In genomic region chr11:63818609-63819008, GRCh38 we compare ENCODE assay signal across 26 cellular contexts. TPM values are rescaled to one million over a fixed set of nuclear protein-coding genes. Genes with fewer than 3 reads are reported as not detected.
A peak's percentile ranks its signal among the peaks of the same experiment; 100 is the strongest.
DNase-seq lines count a peak whose midpoint lies in the region; ATAC-seq, FAIRE-seq and TF ChIP-seq lines count a peak whose summit lies in the region.
"Had no signal": no experiment of that assay in that cellular context is flagged by ENCODE, and none has a peak within 500 bp of the region (broad histone marks: within the 10 kb centered on the region; RNA-seq: fewer than 3 reads in every experiment).

No MANE protein-coding gene starts in this region.

- 97% methylated on average over 19 of the region's 19 CpGs for WGBS in HepG2 (ENCODE audit: low lambda C conversion rate)
- WGBS in right lobe of liver (ENCODE audit: insufficient coverage, low coverage, low lambda C conversion rate, missing lambda C conversion rate): 80% methylated on average over 2 of the region's 19 CpGs

- H2AFZ ChIP-seq in HepG2 (ENCODE audit: low read length): no peak overlapping the region

- no peak overlapping the region for H3K4me3 ChIP-seq in HepG2 (replicated peaks in 1 of 3; ENCODE audit: insufficient read depth in 1 of 3, low read depth in 2 of 3, low read length in 3 of 3)
- H3K4me3 ChIP-seq in right lobe of liver: no peak overlapping the region
- no peak overlapping the region for H3K4me3 ChIP-seq in H7 (ENCODE audit: insufficient read depth, low read depth, low read length)
- H3K4me3 ChIP-seq: GM12878 had no signal

- no peaks in the 10 kb centered on the region for H3K27me3 ChIP-seq in HepG2 (ENCODE audit: control insufficient read depth in 1 of 2, insufficient read depth in 2 of 2, low read length in 2 of 2)
- H3K27me3 ChIP-seq in right lobe of liver: no peaks in the 10 kb centered on the region
- H3K27me3 ChIP-seq in H7 (ENCODE audit: control insufficient read depth, insufficient read depth, low read length): no peaks in the 10 kb centered on the region

- no peak overlapping the region for H3K4me3 Mint-ChIP-seq in effector memory CD8-positive, alpha-beta T cell
- H3K4me3 Mint-ChIP-seq: B cell; CD14-positive monocyte; CD4-positive, alpha-beta memory T cell; CD4-positive, CD25-positive, alpha-beta regulatory T cell; CD8-positive, alpha-beta memory T cell had no signal

- no peak overlapping the region for H3K9ac ChIP-seq in HepG2 (ENCODE audit: insufficient read depth, low read depth, low read length)

- H3K9me3 Mint-ChIP-seq in effector memory CD8-positive, alpha-beta T cell: no peaks in the 10 kb centered on the region
- H3K9me3 Mint-ChIP-seq: CD4-positive, alpha-beta memory T cell; CD8-positive, alpha-beta memory T cell had no signal

- H3K79me2 ChIP-seq in HepG2 (ENCODE audit: insufficient read depth, low read length): peaks cover 31% of the 10 kb centered on the region

- no TSS peak for BruUV-seq in HepG2 (replicated peaks; lab: Mats Ljungman, UMichigan)

- TF ChIP-seq CTCF in HepG2 (CRISPR knock-in tag; IDR thresholded peaks at IDR 0.05) (no peak), right lobe of liver (IDR thresholded peaks at IDR 0.05) (no peak)

- TF ChIP-seq EP300 in HepG2 (IDR thresholded peaks at IDR 0.05; ENCODE audit: low read depth in 2 of 2, low read length in 2 of 2) (no peak), HepG2 (CRISPR knock-in tag; IDR thresholded peaks at IDR 0.05; ENCODE audit: borderline replicate concordance) (no peak)

- no peak overlapping the region for H3K27ac ChIP-seq in HepG2 (ENCODE audit: extremely low read length, insufficient read depth, low read length)
- H3K27ac ChIP-seq in right lobe of liver: no peak overlapping the region
- H3K27ac ChIP-seq: 22Rv1 had no signal

- H3K27ac Mint-ChIP-seq in effector memory CD8-positive, alpha-beta T cell: no peak overlapping the region
- H3K27ac Mint-ChIP-seq: B cell; CD4-positive, alpha-beta memory T cell; CD4-positive, CD25-positive, alpha-beta regulatory T cell had no signal

- in situ Hi-C loops in HepG2 (cut with HindIII; ENCODE audit: extremely low pct_ligation_motif_present, low pct_unique_long_range_greater_than_20kb): no loop called here

- CTCF ChIA-PET in HepG2 (lab: Yijun Ruan, JAX; ENCODE audit: low intra/inter-chr PET ratio, low total read pairs): no interaction called here

- H3K36me3 ChIP-seq in HepG2 (replicated peaks in 1 of 2; ENCODE audit: control insufficient read depth in 1 of 2, insufficient read depth in 2 of 2, low read length in 2 of 2) (peaks cover 34 to 65% of the 10 kb centered on the region in 2 experiments; a peak in 4 of 5 replicates), right lobe of liver (peaks cover 0 to 15% (median 3%) of the 10 kb centered on the region in 4 donors), H7 (replicated peaks; ENCODE audit: control insufficient read depth, insufficient read depth, low read length) (peaks cover 57% of the 10 kb centered on the region)

- H3K36me3 Mint-ChIP-seq in effector memory CD8-positive, alpha-beta T cell (ENCODE audit: insufficient read depth): peaks cover 50% of the 10 kb centered on the region

- H3K4me1 Mint-ChIP-seq in effector memory CD8-positive, alpha-beta T cell (ENCODE audit: low read depth in 2 of 2): peaks cover 9 to 14% of the 10 kb centered on the region in 2 donors

- FAIRE-seq in HepG2 (lab: Jason Lieb, UNC): no peak
- FAIRE-seq: A204.1, GM12878, GM12892, GM18507 had no signal

- peaks cover 12% of the 10 kb centered on the region for H4K20me1 ChIP-seq in HepG2 (ENCODE audit: insufficient read depth, low read length)

- DNase-seq in HepG2 (ENCODE audit: low spot score) (no peak), right lobe of liver (no peak), H7 (peak; percentile 38)
- DNase-seq in effector memory CD8-positive, alpha-beta T cell: no peak
- DNase-seq: ACHN; AML-193; C1 segment of cervical spinal cord; CD4-positive, alpha-beta memory T cell; CD4-positive, CD25-positive, alpha-beta regulatory T cell; CD8-positive, alpha-beta memory T cell; COR-L47; DMS 273 treated with DMSO at 0.1 percent for 48 hours; DMS153; DMS53; DMS79; DND-41; EL; GDM1 had no signal

- ATAC-seq in HepG2 (no peak), right lobe of liver (no peak), HG03039 (IDR thresholded peaks at IDR 0.05; ENCODE audit: unreplicated experiment) (no peak)
- no peak for ATAC-seq in effector memory CD8-positive, alpha-beta T cell (replicated peaks)
- ATAC-seq: GM12878 had no signal

- no peak overlapping the region for H3K4me2 ChIP-seq in HepG2 (ENCODE audit: low read depth, low read length)

- POLR2A ChIA-PET in HepG2 (lab: Yijun Ruan, JAX): no interaction called here

- H3K4me1 ChIP-seq in HepG2 (ENCODE audit: insufficient read depth, low read length): peaks cover 27% of the 10 kb centered on the region
- H3K4me1 ChIP-seq in right lobe of liver: peaks cover 0 to 5% (median 0%) of the 10 kb centered on the region in 4 donors

- H3K27me3 Mint-ChIP-seq in effector memory CD8-positive, alpha-beta T cell: no peaks in the 10 kb centered on the region
- H3K27me3 Mint-ChIP-seq: B cell; CD4-positive, alpha-beta memory T cell; CD4-positive, CD25-positive, alpha-beta regulatory T cell; CD8-positive, alpha-beta memory T cell had no signal

- no peak for TF ChIP-seq POLR2A in HepG2 (IDR thresholded peaks at IDR 0.05; ENCODE audit: insufficient read depth in 1 of 2, low read depth in 2 of 2, low read length in 2 of 2)
- TF ChIP-seq POLR2A in right lobe of liver (IDR thresholded peaks at IDR 0.05): no peak

- H3K9me3 ChIP-seq in HepG2 (ENCODE audit: low read length) (no peaks in the 10 kb centered on the region), right lobe of liver (no peaks in the 10 kb centered on the region)

- TF ChIP-seq RAD21 in HepG2 (CRISPR knock-in tag; IDR thresholded peaks at IDR 0.05): no peak

- intact Hi-C loops in HepG2 (cut with micrococcal nuclease; ENCODE audit: unreplicated experiment) (no loop called here), right lobe of liver (cut with DNase I) (no loop called here)

RNA-seq across cellular contexts. Expression of gene SPINDOC, which starts 5.4 kb away (rescaled TPM):
- total RNA-seq in HepG2 (2016; rRNA removed; fragmentation: Illumina TruSeq; extraction: Trizol) (23.6 and 29.9 TPM in 2 replicates), right lobe of liver (1 to 10 TPM; 2.2 to 5.0 (median 2.7) TPM)
- 44.1 and 45.2 TPM in 2 replicates for total RNA-seq in HepG2 (2016; cell fraction: cytosol; rRNA removed; fragmentation: Illumina TruSeq; extraction: Trizol; ENCODE audit: low read depth)
- total RNA-seq in HepG2 (2016; cell fraction: insoluble cytoplasmic fraction; rRNA removed; fragmentation: Illumina TruSeq; extraction: Trizol): 19.6 and 30.8 TPM in 2 replicates
- 65.9 and 67.9 TPM in 2 replicates for total RNA-seq in HepG2 (2016; cell fraction: membrane; rRNA removed; fragmentation: Illumina TruSeq; extraction: Trizol)
- 18.3 and 21.0 TPM in 2 replicates for total RNA-seq in HepG2 (2016; cell fraction: nucleus; rRNA removed; fragmentation: Illumina TruSeq; extraction: Trizol)
- polyA plus RNA-seq in HepG2 (2011; rRNA removed): 21.4 and 24.8 TPM in 2 replicates
- polyA plus RNA-seq in HepG2 (2011; cell fraction: cytosol; rRNA removed): 20.8 and 31.5 TPM in 2 replicates
- polyA plus RNA-seq in HepG2 (2011; cell fraction: nucleus; rRNA removed): 29.5 and 33.6 TPM in 2 replicates
- 17.1 and 21.7 TPM in 2 replicates for polyA plus RNA-seq in HepG2 (2012)
- polyA plus RNA-seq in HepG2 (2016; cell fraction: cytosol; fragmentation: Illumina TruSeq; extraction: Trizol; ENCODE audit: low read depth): 69.3 and 70.4 TPM in 2 replicates
- 36.8 and 41.3 TPM in 2 replicates for polyA plus RNA-seq in HepG2 (2016; cell fraction: insoluble cytoplasmic fraction; fragmentation: Illumina TruSeq; extraction: Trizol; ENCODE audit: low read depth)
- 88.9 and 91.0 TPM in 2 replicates for polyA plus RNA-seq in HepG2 (2016; cell fraction: membrane; fragmentation: Illumina TruSeq; extraction: Trizol; ENCODE audit: low read depth)
- polyA plus RNA-seq in HepG2 (2016; cell fraction: nucleus; fragmentation: Illumina TruSeq; extraction: Trizol; ENCODE audit: insufficient read depth, low read depth): 55.9 and 57.5 TPM in 2 replicates
- 17.5 and 25.8 TPM in 2 replicates for polyA minus RNA-seq in HepG2 (2011; rRNA and poly(A)+ RNA removed; ENCODE audit: low replicate concordance)
- polyA minus RNA-seq in HepG2 (2011; cell fraction: cytosol; rRNA and poly(A)+ RNA removed): 9.3 and 10.1 TPM in 2 replicates
- 13.3 and 14.8 TPM in 2 replicates for polyA minus RNA-seq in HepG2 (2011; cell fraction: nucleus; rRNA and poly(A)+ RNA removed)
- total RNA-seq in H7 (2014; rRNA removed; shearing (Covaris generic)): 106 and 107 TPM in 2 replicates

RNA-seq across cellular contexts. Expression of gene MARK2, which starts 20.3 kb away (rescaled TPM):
- total RNA-seq in HepG2 (2016; rRNA removed; fragmentation: Illumina TruSeq; extraction: Trizol) (13.9 and 17.4 TPM in 2 replicates), right lobe of liver (10 to 100 TPM; 10.6 to 14.8 (median 12.2) TPM)
- 2.8 and 3.2 TPM in 2 replicates for total RNA-seq in HepG2 (2016; cell fraction: cytosol; rRNA removed; fragmentation: Illumina TruSeq; extraction: Trizol; ENCODE audit: low read depth)
- 13.6 and 14.5 TPM in 2 replicates for total RNA-seq in HepG2 (2016; cell fraction: insoluble cytoplasmic fraction; rRNA removed; fragmentation: Illumina TruSeq; extraction: Trizol)
- total RNA-seq in HepG2 (2016; cell fraction: membrane; rRNA removed; fragmentation: Illumina TruSeq; extraction: Trizol): 10.2 and 10.4 TPM in 2 replicates
- 13.5 and 15.1 TPM in 2 replicates for total RNA-seq in HepG2 (2016; cell fraction: nucleus; rRNA removed; fragmentation: Illumina TruSeq; extraction: Trizol)
- polyA plus RNA-seq in HepG2 (2011; rRNA removed): 13.5 and 14.6 TPM in 2 replicates
- 9.1 and 10.3 TPM in 2 replicates for polyA plus RNA-seq in HepG2 (2011; cell fraction: cytosol; rRNA removed)
- 16.5 and 18.4 TPM in 2 replicates for polyA plus RNA-seq in HepG2 (2011; cell fraction: nucleus; rRNA removed)
- 11.6 and 13.0 TPM in 2 replicates for polyA plus RNA-seq in HepG2 (2012)
- 1.5 and 1.6 TPM in 2 replicates for polyA plus RNA-seq in HepG2 (2016; cell fraction: cytosol; fragmentation: Illumina TruSeq; extraction: Trizol; ENCODE audit: low read depth)
- 13.0 and 19.7 TPM in 2 replicates for polyA plus RNA-seq in HepG2 (2016; cell fraction: insoluble cytoplasmic fraction; fragmentation: Illumina TruSeq; extraction: Trizol; ENCODE audit: low read depth)
- 6.2 and 6.3 TPM in 2 replicates for polyA plus RNA-seq in HepG2 (2016; cell fraction: membrane; fragmentation: Illumina TruSeq; extraction: Trizol; ENCODE audit: low read depth)
- polyA plus RNA-seq in HepG2 (2016; cell fraction: nucleus; fragmentation: Illumina TruSeq; extraction: Trizol; ENCODE audit: insufficient read depth, low read depth): 21.4 and 25.0 TPM in 2 replicates
- 21.4 and 36.1 TPM in 2 replicates for polyA minus RNA-seq in HepG2 (2011; rRNA and poly(A)+ RNA removed; ENCODE audit: low replicate concordance)
- 15.8 and 17.9 TPM in 2 replicates for polyA minus RNA-seq in HepG2 (2011; cell fraction: cytosol; rRNA and poly(A)+ RNA removed)
- 10.9 and 17.4 TPM in 2 replicates for polyA minus RNA-seq in HepG2 (2011; cell fraction: nucleus; rRNA and poly(A)+ RNA removed)
- total RNA-seq in H7 (2014; rRNA removed; shearing (Covaris generic)): 26.5 and 30.2 TPM in 2 replicates

RNA-seq across cellular contexts. Expression of gene ZFTA, which starts 50.0 kb away (rescaled TPM):
- total RNA-seq in HepG2 (2016; rRNA removed; fragmentation: Illumina TruSeq; extraction: Trizol) (6.5 and 10.4 TPM in 2 replicates), right lobe of liver (10 to 100 TPM in 1 of 6 experiments, 1 to 10 TPM in 5; 4.8 to 10.7 (median 6.6) TPM)
- 1.1 and 1.6 TPM in 2 replicates for total RNA-seq in HepG2 (2016; cell fraction: cytosol; rRNA removed; fragmentation: Illumina TruSeq; extraction: Trizol; ENCODE audit: low read depth)
- 5.9 and 9.4 TPM in 2 replicates for total RNA-seq in HepG2 (2016; cell fraction: insoluble cytoplasmic fraction; rRNA removed; fragmentation: Illumina TruSeq; extraction: Trizol)
- total RNA-seq in HepG2 (2016; cell fraction: membrane; rRNA removed; fragmentation: Illumina TruSeq; extraction: Trizol): 4.9 and 5.3 TPM in 2 replicates
- total RNA-seq in HepG2 (2016; cell fraction: nucleus; rRNA removed; fragmentation: Illumina TruSeq; extraction: Trizol): 8.8 and 11.2 TPM in 2 replicates
- polyA plus RNA-seq in HepG2 (2011; rRNA removed): 3.9 and 5.6 TPM in 2 replicates
- polyA plus RNA-seq in HepG2 (2011; cell fraction: cytosol; rRNA removed): 2.2 and 3.2 TPM in 2 replicates
- 15.3 and 19.0 TPM in 2 replicates for polyA plus RNA-seq in HepG2 (2011; cell fraction: nucleus; rRNA removed)
- polyA plus RNA-seq in HepG2 (2012): 6.4 and 6.6 TPM in 2 replicates
- polyA plus RNA-seq in HepG2 (2016; cell fraction: cytosol; fragmentation: Illumina TruSeq; extraction: Trizol; ENCODE audit: low read depth): 0.53 and 0.94 TPM in 2 replicates
- 6.0 and 6.2 TPM in 2 replicates for polyA plus RNA-seq in HepG2 (2016; cell fraction: insoluble cytoplasmic fraction; fragmentation: Illumina TruSeq; extraction: Trizol; ENCODE audit: low read depth)
- polyA plus RNA-seq in HepG2 (2016; cell fraction: membrane; fragmentation: Illumina TruSeq; extraction: Trizol; ENCODE audit: low read depth): 2.1 and 2.6 TPM in 2 replicates
- polyA plus RNA-seq in HepG2 (2016; cell fraction: nucleus; fragmentation: Illumina TruSeq; extraction: Trizol; ENCODE audit: insufficient read depth, low read depth): 20.0 and 22.4 TPM in 2 replicates
- polyA minus RNA-seq in HepG2 (2011; rRNA and poly(A)+ RNA removed; ENCODE audit: low replicate concordance): 4.8 and 5.2 TPM in 2 replicates
- polyA minus RNA-seq in HepG2 (2011; cell fraction: cytosol; rRNA and poly(A)+ RNA removed): 4.2 and 4.4 TPM in 2 replicates
- polyA minus RNA-seq in HepG2 (2011; cell fraction: nucleus; rRNA and poly(A)+ RNA removed): 9.0 and 11.1 TPM in 2 replicates
- 27.2 and 34.3 TPM in 2 replicates for total RNA-seq in H7 (2014; rRNA removed; shearing (Covaris generic))
- polyA plus RNA-seq: CD14-positive monocyte had no signal
